In genomic region chr6:12254228-12254627, GRCh38 we compare ENCODE assay signal across 35 cellular contexts.
"Had no signal": no experiment of that assay in that cellular context is flagged by ENCODE, and none has a peak within 500 bp of the region (broad histone marks: within the 10 kb centered on the region; RNA-seq: fewer than 3 reads in every experiment).

No MANE protein-coding gene starts in this region.

- H3K4me3 ChIP-seq: MG63 had no signal

- DNase-seq: Karpas-422, Kasumi-1, MG63, MM.1S, MV-4-11, NCI-H1048, NCI-H1092, NCI-H1092 treated with DMSO at 0.1 percent for 48 hours, NCI-H1105, NCI-H1105 treated with DMSO at 0.1 percent for 48 hours, NCI-H1417, NCI-H1417 treated with DMSO at 0.1 percent for 48 hours, NCI-H1436, NCI-H1436 treated with DMSO at 0.1 percent for 48 hours, NCI-H146, NCI-H1694, NCI-H1694 treated with DMSO at 0.1 percent for 48 hours, NCI-H187, NCI-H187 treated with DMSO at 0.1 percent for 48 hours, NCI-H1930, NCI-H2029, NCI-H2029 treated with DMSO at 0.1 percent for 48 hours, NCI-H2081, NCI-H2081 treated with DMSO at 0.1 percent for 48 hours, NCI-H2107, NCI-H2171, NCI-H2171 treated with DMSO at 0.1 percent for 48 hours, NCI-H2227 treated with DMSO at 0.1 percent for 48 hours, NCI-H226, NCI-H345, NCI-H446, NCI-H446 treated with DMSO at 0.1 percent for 48 hours, NCI-H510A, NCI-H510A treated with DMSO at 0.1 percent for 48 hours, NCI-H524 had no signal

- H3K36me3 ChIP-seq: MG63 had no signal

- H3K9me3 ChIP-seq: MG63 had no signal

- H3K27me3 ChIP-seq: MG63 had no signal
